Comparison of ENCODE assay signal across 1 cellular context in genomic region chr12:95996034-95996658, GRCh38.
TF ChIP-seq lines count a peak whose summit lies in the region.

Gene HAL, minus strand, starts transcription at chr12:95996344. Its CDS starts 434 bp downstream, at chr12:95995910.

TF ChIP-seq in HepG2, 621 proteins besides CTCF, POLR2A, EP300 and RAD21 (continued from another document and continues in another):
- TF ChIP-seq, protein P1, sequence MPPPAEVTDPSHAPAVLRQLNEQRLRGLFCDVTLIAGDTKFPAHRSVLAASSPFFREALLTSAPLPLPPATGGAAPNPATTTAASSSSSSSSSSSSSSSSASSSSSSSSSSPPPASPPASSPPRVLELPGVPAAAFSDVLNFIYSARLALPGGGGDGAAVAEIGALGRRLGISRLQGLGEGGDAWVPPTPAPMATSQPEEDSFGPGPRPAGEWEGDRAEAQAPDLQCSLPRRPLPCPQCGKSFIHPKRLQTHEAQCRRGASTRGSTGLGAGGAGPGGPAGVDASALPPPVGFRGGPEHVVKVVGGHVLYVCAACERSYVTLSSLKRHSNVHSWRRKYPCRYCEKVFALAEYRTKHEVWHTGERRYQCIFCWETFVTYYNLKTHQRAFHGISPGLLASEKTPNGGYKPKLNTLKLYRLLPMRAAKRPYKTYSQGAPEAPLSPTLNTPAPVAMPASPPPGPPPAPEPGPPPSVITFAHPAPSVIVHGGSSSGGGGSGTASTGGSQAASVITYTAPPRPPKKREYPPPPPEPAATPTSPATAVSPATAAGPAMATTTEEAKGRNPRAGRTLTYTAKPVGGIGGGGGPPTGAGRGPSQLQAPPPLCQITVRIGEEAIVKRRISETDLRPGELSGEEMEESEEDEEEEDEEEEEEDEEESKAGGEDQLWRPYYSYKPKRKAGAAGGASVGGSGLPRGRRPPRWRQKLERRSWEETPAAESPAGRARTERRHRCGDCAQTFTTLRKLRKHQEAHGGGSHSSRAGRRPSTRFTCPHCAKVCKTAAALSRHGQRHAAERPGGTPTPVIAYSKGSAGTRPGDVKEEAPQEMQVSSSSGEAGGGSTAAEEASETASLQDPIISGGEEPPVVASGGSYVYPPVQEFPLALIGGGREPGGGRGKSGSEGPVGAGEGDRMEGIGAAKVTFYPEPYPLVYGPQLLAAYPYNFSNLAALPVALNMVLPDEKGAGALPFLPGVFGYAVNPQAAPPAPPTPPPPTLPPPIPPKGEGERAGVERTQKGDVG (CRISPR knock-in tag; IDR thresholded peaks at IDR 0.05; ENCODE audit: borderline replicate concordance), result no peak
- peak; percentile 81 for TF ChIP-seq ELF1 (CRISPR knock-in tag; IDR thresholded peaks at IDR 0.05)
- TF ChIP-seq FOXK1 (CRISPR knock-in tag; IDR thresholded peaks at IDR 0.05; ENCODE audit: borderline replicate concordance, low read depth), result peak; percentile 97
- TF ChIP-seq FOXA1 (IDR thresholded peaks at IDR 0.05), result no peak
- peak; percentile 93 for TF ChIP-seq FOXA1 (CRISPR knock-in tag; IDR thresholded peaks at IDR 0.05)
- peak; percentile 97 for TF ChIP-seq ZNF670 (CRISPR knock-in tag; IDR thresholded peaks at IDR 0.05; ENCODE audit: borderline replicate concordance)
- TF ChIP-seq TRIM24 (CRISPR knock-in tag; IDR thresholded peaks at IDR 0.05), result peak; percentile 91
- TF ChIP-seq ZNF710 (CRISPR knock-in tag; IDR thresholded peaks at IDR 0.05; ENCODE audit: borderline replicate concordance), result peak; percentile 99
- TF ChIP-seq TCF7L2 (IDR thresholded peaks at IDR 0.05; ENCODE audit: low read depth, low read length), result no peak
- TF ChIP-seq GATAD1 (CRISPR knock-in tag; IDR thresholded peaks at IDR 0.05), result peak; percentile 76
- TF ChIP-seq, protein P2, sequence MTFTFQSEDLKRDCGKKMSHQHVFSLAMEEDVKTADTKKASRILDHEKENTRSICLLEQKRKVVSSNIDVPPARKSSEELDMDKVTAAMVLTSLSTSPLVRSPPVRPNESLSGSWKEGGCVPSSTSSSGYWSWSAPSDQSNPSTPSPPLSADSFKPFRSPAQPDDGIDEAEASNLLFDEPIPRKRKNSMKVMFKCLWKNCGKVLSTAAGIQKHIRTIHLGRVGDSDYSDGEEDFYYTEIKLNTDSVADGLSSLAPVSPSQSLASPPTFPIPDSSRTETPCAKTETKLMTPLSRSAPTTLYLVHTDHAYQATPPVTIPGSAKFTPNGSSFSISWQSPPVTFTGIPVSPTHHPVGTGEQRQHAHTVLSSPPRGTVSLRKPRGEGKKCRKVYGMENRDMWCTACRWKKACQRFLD (CRISPR knock-in tag; IDR thresholded peaks at IDR 0.05; ENCODE audit: borderline replicate concordance), result no peak
- TF ChIP-seq ELF4 (CRISPR knock-in tag; IDR thresholded peaks at IDR 0.05; ENCODE audit: borderline replicate concordance), result peak; percentile 88; the same call in 1 of the 2 replicates
- TF ChIP-seq ZSCAN30 (CRISPR knock-in tag; IDR thresholded peaks at IDR 0.05), result no peak
- TF ChIP-seq ZNF878 (CRISPR knock-in tag; IDR thresholded peaks at IDR 0.05), result peak; percentile 98; the same call in 1 of the 2 replicates
- peak; percentile 100 for TF ChIP-seq FOXP4 (CRISPR knock-in tag; IDR thresholded peaks at IDR 0.05)
- no peak for TF ChIP-seq ZNF570 (CRISPR knock-in tag; IDR thresholded peaks at IDR 0.05; ENCODE audit: borderline replicate concordance)
- TF ChIP-seq SNAPC2 (CRISPR knock-in tag; IDR thresholded peaks at IDR 0.05), result peak; percentile 96; the same call in 1 of the 2 replicates
- TF ChIP-seq HMGA1 (CRISPR knock-in tag; conservative IDR thresholded peaks at IDR 0.05), result no peak
- peak; percentile 91 for TF ChIP-seq CCDC6 (CRISPR knock-in tag; IDR thresholded peaks at IDR 0.05)
- no peak for TF ChIP-seq ZSCAN20 (CRISPR knock-in tag; IDR thresholded peaks at IDR 0.05; ENCODE audit: borderline replicate concordance)
- TF ChIP-seq ZC3H4 (CRISPR knock-in tag; IDR thresholded peaks at IDR 0.05; ENCODE audit: borderline replicate concordance), result no peak
- TF ChIP-seq ZBTB14 (CRISPR knock-in tag; IDR thresholded peaks at IDR 0.05), result no peak
- TF ChIP-seq ONECUT2 (CRISPR knock-in tag; IDR thresholded peaks at IDR 0.05), result no peak
- peak; percentile 91 for TF ChIP-seq MED8 (CRISPR knock-in tag; IDR thresholded peaks at IDR 0.05; ENCODE audit: insufficient replicate concordance)
- TF ChIP-seq TEAD3 (CRISPR knock-in tag; optimal IDR thresholded peaks at IDR 0.05; ENCODE audit: borderline replicate concordance), result peak; percentile 65
- 0 out of 2 replicates have a peak, but pooled peaks have one; percentile 28 for TF ChIP-seq ATF7 (IDR thresholded peaks at IDR 0.05)
- TF ChIP-seq ATF7 (CRISPR knock-in tag; IDR thresholded peaks at IDR 0.05), result peak; percentile 80; the same call in 1 of the 2 replicates
- TF ChIP-seq ZNF207 (IDR thresholded peaks at IDR 0.05; ENCODE audit: borderline replicate concordance), result no peak
- no peak for TF ChIP-seq CHD2 (IDR thresholded peaks at IDR 0.05; ENCODE audit: low read depth, low read length)
- TF ChIP-seq THAP7 (CRISPR knock-in tag; IDR thresholded peaks at IDR 0.05), result no peak
- no peak for TF ChIP-seq PHF20 (CRISPR knock-in tag; IDR thresholded peaks at IDR 0.05)
- TF ChIP-seq, protein P3, sequence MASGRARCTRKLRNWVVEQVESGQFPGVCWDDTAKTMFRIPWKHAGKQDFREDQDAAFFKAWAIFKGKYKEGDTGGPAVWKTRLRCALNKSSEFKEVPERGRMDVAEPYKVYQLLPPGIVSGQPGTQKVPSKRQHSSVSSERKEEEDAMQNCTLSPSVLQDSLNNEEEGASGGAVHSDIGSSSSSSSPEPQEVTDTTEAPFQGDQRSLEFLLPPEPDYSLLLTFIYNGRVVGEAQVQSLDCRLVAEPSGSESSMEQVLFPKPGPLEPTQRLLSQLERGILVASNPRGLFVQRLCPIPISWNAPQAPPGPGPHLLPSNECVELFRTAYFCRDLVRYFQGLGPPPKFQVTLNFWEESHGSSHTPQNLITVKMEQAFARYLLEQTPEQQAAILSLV (CRISPR knock-in tag; IDR thresholded peaks at IDR 0.05; ENCODE audit: borderline replicate concordance), result no peak; the same call in 1 of the 2 replicates
- TF ChIP-seq ZNF224 (CRISPR knock-in tag; IDR thresholded peaks at IDR 0.05), result no peak
- TF ChIP-seq MAFG (CRISPR knock-in tag; IDR thresholded peaks at IDR 0.05), result no peak
- peak; percentile 78 for TF ChIP-seq SIX1 (CRISPR knock-in tag; IDR thresholded peaks at IDR 0.05; ENCODE audit: borderline replicate concordance)
- no peak for TF ChIP-seq RBM39 (IDR thresholded peaks at IDR 0.05; ENCODE audit: low read depth, low read length, poor library complexity, severe bottlenecking)
- TF ChIP-seq, protein P4, sequence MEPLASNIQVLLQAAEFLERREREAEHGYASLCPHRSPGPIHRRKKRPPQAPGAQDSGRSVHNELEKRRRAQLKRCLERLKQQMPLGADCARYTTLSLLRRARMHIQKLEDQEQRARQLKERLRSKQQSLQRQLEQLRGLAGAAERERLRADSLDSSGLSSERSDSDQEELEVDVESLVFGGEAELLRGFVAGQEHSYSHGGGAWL (CRISPR knock-in tag; IDR thresholded peaks at IDR 0.05), result no peak
- no peak for TF ChIP-seq GABPA (IDR thresholded peaks at IDR 0.05; ENCODE audit: low read depth, low read length)
- TF ChIP-seq GABPA (CRISPR knock-in tag; IDR thresholded peaks at IDR 0.05; ENCODE audit: low read depth), result peak; percentile 78
- no peak for TF ChIP-seq CENPT (CRISPR knock-in tag; IDR thresholded peaks at IDR 0.05; ENCODE audit: low read depth)
- no peak for TF ChIP-seq ZFP62 (CRISPR knock-in tag; IDR thresholded peaks at IDR 0.05)
- peak; percentile 95 for TF ChIP-seq ZSCAN29 (CRISPR knock-in tag; conservative IDR thresholded peaks at IDR 0.05)
- 0 out of 2 replicates have a peak, but pooled peaks have one; percentile 44 for TF ChIP-seq ZNF30 (CRISPR knock-in tag; IDR thresholded peaks at IDR 0.05)
- TF ChIP-seq ATM (IDR thresholded peaks at IDR 0.05; ENCODE audit: borderline replicate concordance), result no peak
- TF ChIP-seq ZNF282 (IDR thresholded peaks at IDR 0.05; ENCODE audit: partially characterized antibody), result no peak
- TF ChIP-seq, protein P5, sequence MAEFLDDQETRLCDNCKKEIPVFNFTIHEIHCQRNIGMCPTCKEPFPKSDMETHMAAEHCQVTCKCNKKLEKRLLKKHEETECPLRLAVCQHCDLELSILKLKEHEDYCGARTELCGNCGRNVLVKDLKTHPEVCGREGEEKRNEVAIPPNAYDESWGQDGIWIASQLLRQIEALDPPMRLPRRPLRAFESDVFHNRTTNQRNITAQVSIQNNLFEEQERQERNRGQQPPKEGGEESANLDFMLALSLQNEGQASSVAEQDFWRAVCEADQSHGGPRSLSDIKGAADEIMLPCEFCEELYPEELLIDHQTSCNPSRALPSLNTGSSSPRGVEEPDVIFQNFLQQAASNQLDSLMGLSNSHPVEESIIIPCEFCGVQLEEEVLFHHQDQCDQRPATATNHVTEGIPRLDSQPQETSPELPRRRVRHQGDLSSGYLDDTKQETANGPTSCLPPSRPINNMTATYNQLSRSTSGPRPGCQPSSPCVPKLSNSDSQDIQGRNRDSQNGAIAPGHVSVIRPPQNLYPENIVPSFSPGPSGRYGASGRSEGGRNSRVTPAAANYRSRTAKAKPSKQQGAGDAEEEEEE (CRISPR knock-in tag; IDR thresholded peaks at IDR 0.05; ENCODE audit: borderline replicate concordance), result no peak
- TF ChIP-seq, protein P6, sequence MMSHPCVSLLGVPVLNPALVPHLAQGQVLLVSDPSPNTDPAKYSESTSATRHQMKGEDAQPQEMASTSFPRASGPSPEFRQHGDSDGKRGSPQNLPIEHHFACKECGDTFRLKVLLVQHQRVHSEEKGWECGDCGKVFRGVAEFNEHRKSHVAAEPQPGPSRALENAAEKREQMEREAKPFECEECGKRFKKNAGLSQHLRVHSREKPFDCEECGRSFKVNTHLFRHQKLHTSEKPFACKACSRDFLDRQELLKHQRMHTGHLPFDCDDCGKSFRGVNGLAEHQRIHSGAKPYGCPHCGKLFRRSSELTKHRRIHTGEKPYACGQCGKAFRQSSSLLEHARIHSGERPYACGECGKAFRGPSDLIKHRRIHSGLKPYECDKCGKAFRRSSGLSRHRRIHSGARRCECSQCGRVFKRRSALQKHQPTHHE (CRISPR knock-in tag; IDR thresholded peaks at IDR 0.05; ENCODE audit: borderline replicate concordance), result no peak; the same call in 1 of the 2 replicates
- TF ChIP-seq ZNF619 (CRISPR knock-in tag; IDR thresholded peaks at IDR 0.05), result no peak; the same call in 1 of the 2 replicates
- no peak for TF ChIP-seq MTF1 (CRISPR knock-in tag; IDR thresholded peaks at IDR 0.05)
- no peak for TF ChIP-seq STAT5B (CRISPR knock-in tag; IDR thresholded peaks at IDR 0.05)
- no peak for TF ChIP-seq FLYWCH1 (CRISPR knock-in tag; IDR thresholded peaks at IDR 0.05)
- TF ChIP-seq BRCA1 (CRISPR knock-in tag; IDR thresholded peaks at IDR 0.05), result no peak
- TF ChIP-seq ESRRA (CRISPR knock-in tag; IDR thresholded peaks at IDR 0.05; ENCODE audit: low read depth), result peak; percentile 92
- no peak for TF ChIP-seq NFE2L2 (IDR thresholded peaks at IDR 0.05; ENCODE audit: low read length)
- TF ChIP-seq ZNF10 (CRISPR knock-in tag; IDR thresholded peaks at IDR 0.05; ENCODE audit: borderline replicate concordance, low read depth), result no peak
- TF ChIP-seq RXRA (CRISPR knock-in tag; IDR thresholded peaks at IDR 0.05), result peak; percentile 81; the same call in 1 of the 2 replicates
